17 cellular contexts compared by ENCODE assay signal in the genomic region with DNA sequence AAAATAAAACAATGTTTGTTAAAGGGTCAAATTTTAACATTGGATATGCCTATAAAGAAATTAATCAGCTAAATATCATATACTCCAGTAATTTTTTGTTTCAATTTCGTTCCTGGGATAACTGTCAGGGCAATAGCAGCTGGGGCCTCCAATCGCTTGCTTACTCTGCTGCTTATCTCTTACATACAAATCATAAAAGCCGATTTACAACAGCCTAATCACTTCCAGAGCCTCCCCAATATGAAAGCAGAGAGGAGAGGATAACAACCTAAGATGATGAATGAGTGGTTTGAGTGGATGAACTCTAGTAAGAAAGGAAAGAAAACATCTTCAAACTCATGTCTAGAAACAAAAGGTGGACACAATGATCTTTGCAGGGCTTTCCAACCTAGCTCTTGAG.
"Had no signal": no experiment of that assay in that cellular context is flagged by ENCODE, and none has a peak within 500 bp of the region (broad histone marks: within the 10 kb centered on the region; RNA-seq: fewer than 3 reads in every experiment).

No MANE protein-coding gene starts in this region.

- ATAC-seq: natural killer cell had no signal

- H3K4me3 ChIP-seq: esophagus squamous epithelium, tibial artery, vagina had no signal

- H3K4me1 Mint-ChIP-seq: activated T-helper 17 cell treated with anti-CD3 and anti-CD28 coated beads, Interleukin-2, amount 50 U/mL, for 72 hours; natural killer cell had no signal

- H3K9me3 ChIP-seq: esophagus squamous epithelium, tibial artery, vagina had no signal

- H3K36me3 Mint-ChIP-seq: natural killer cell; stimulated activated naive B cell treated with anti-CD40 and anti-IgM and Interleukin-4, amounts not matched to agents 10 μg/mL and 1 μg/mL and 100 μg/mL, for 72 hours had no signal

- DNase-seq: activated CD4-positive, alpha-beta T cell treated with anti-CD3 and anti-CD28 coated beads, Interleukin-2, amount 50 U/mL, for 1 hour; activated CD8-positive, alpha-beta memory T cell treated with anti-CD3 and anti-CD28 coated beads for 24 hours; activated naive CD4-positive, alpha-beta T cell treated with anti-CD3 and anti-CD28 coated beads, Interleukin-2, amount 50 U/mL, for 16 hours; activated T-cell treated with anti-CD3 and anti-CD28 coated beads for 4 hours; caudate nucleus; cortex of kidney; effector CD4-positive, alpha-beta T cell; esophagus squamous epithelium; head of caudate nucleus; left cardiac atrium; natural killer cell; stimulated activated CD4-positive, alpha-beta T cell treated with anti-CD3 and anti-CD28 coated beads, Interleukin-2, amount 100 ng/mL, for 48 hours; stimulated activated naive B cell treated with anti-CD40 and anti-IgM and Interleukin-4, amounts not matched to agents 10 μg/mL and 1 μg/mL and 100 μg/mL, for 72 hours; tibial artery had no signal

- H3K27ac ChIP-seq: esophagus squamous epithelium, foreskin keratinocyte, tibial artery, vagina had no signal

- H3K27ac Mint-ChIP-seq: activated T-helper 17 cell treated with anti-CD3 and anti-CD28 coated beads, Interleukin-2, amount 50 U/mL, for 72 hours; natural killer cell; stimulated activated naive B cell treated with anti-CD40 and anti-IgM and Interleukin-4, amounts not matched to agents 10 μg/mL and 1 μg/mL and 100 μg/mL, for 72 hours had no signal

- H3K27me3 ChIP-seq: esophagus squamous epithelium, foreskin keratinocyte, tibial artery, vagina had no signal

- H3K9me3 Mint-ChIP-seq: activated T-helper 17 cell treated with anti-CD3 and anti-CD28 coated beads, Interleukin-2, amount 50 U/mL, for 72 hours; stimulated activated naive B cell treated with anti-CD40 and anti-IgM and Interleukin-4, amounts not matched to agents 10 μg/mL and 1 μg/mL and 100 μg/mL, for 72 hours had no signal

- H3K4me3 Mint-ChIP-seq: activated T-helper 17 cell treated with anti-CD3 and anti-CD28 coated beads, Interleukin-2, amount 50 U/mL, for 72 hours; natural killer cell; stimulated activated naive B cell treated with anti-CD40 and anti-IgM and Interleukin-4, amounts not matched to agents 10 μg/mL and 1 μg/mL and 100 μg/mL, for 72 hours had no signal
